In the genomic region with DNA sequence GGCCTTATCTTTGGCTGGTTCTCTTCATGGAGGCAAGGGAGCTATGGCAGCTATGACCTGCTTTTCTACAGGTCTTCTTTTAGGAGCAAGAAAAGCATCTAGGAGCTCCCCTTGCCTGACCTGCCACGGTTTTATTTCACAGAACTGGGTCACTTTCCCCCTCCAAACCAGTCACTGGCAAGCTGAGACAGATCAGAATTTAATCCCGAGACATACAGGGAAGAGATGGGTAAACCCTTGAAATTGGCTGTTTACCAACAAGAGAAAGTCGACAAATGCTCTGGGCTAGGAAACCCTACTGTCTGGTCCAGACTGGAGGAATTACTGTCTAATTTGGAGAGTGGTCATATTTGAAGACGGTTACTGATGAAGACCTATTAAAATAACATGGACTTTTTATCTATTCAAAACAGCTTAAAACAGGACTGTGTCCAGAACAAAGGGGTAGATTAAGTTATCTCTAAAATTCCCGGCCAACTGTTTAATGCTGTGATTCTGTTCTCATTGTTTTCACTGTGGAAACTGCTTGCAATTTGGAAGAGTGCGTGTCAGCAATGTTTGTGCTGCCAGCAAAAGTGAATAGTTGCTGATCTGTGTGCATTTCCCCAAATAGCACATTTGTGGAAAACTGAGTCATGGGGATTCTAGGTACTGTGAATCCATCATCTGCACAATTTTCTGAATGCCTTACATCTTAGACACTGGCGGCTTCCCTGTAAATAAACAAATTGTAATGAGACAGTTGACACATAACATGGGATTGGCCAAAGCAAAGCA, we compare ENCODE assay signal across 1 cellular context.
A peak's percentile ranks its signal among the peaks of the same experiment; 100 is the strongest.
TF ChIP-seq lines count a peak whose summit lies in the region.

No MANE protein-coding gene starts in this region.

TF ChIP-seq in endothelial cell of umbilical vein, 7 proteins besides CTCF, POLR2A, EP300 and RAD21 (continued from another document):
- TF ChIP-seq JUN (IDR thresholded peaks at IDR 0.05; ENCODE audit: borderline replicate concordance, insufficient read depth, insufficient read length, low read depth): peak; percentile 93
- peak; percentile 73 for TF ChIP-seq POLR2AphosphoS5 (IDR thresholded peaks at IDR 0.05; ENCODE audit: insufficient read depth, low read depth, low read length)
- no peak for TF ChIP-seq EZH2 (IDR thresholded peaks at IDR 0.05; ENCODE audit: borderline replicate concordance, low read depth, low read length, severe bottlenecking)
- TF ChIP-seq GATA2 (IDR thresholded peaks at IDR 0.05; ENCODE audit: insufficient read depth, insufficient read length, low read depth, low read length): peak; percentile 73
